ENCODE assay signal across 8 cellular contexts in genomic region chr18:34892379-34892778, GRCh38.
"Had no signal": no experiment of that assay in that cellular context is flagged by ENCODE, and none has a peak within 500 bp of the region (broad histone marks: within the 10 kb centered on the region; RNA-seq: fewer than 3 reads in every experiment).

No MANE protein-coding gene starts in this region.

- H3K9me3 Mint-ChIP-seq: HFFc6 had no signal

- H3K4me3 ChIP-seq: HAP-1 had no signal

- H3K4me1 Mint-ChIP-seq: IgD-negative memory B cell had no signal

- ATAC-seq: HCT116, HepG2 had no signal

- H3K36me3 ChIP-seq: HAP-1 had no signal

- H3K36me3 Mint-ChIP-seq: IgD-negative memory B cell had no signal

- H3K9me3 ChIP-seq: HAP-1 had no signal

- H3K27ac ChIP-seq: HL-60 had no signal

- DNase-seq: GOT3, H7, HFFc6 had no signal

- H3K4me1 ChIP-seq: HAP-1 had no signal

- H3K27ac Mint-ChIP-seq: HFFc6 had no signal

- H3K4me3 Mint-ChIP-seq: HFFc6, IgD-negative memory B cell had no signal
